ENCODE assay signal across 8 cellular contexts in genomic region chr2:108988796-108989713, GRCh38. TPM values are rescaled to one million over a fixed set of nuclear protein-coding genes. Genes with fewer than 3 reads are reported as not detected.
DNase-seq lines count a peak whose midpoint lies in the region; ATAC-seq and TF ChIP-seq lines count a peak whose summit lies in the region.

Gene EDAR (minus strand): TSS chr2:108989220. CDS start chr2:108931014, 58,206 bp downstream.

- no peaks in the 10 kb centered on the region for H3K36me3 Mint-ChIP-seq in activated naive CD4-positive, alpha-beta T cell treated with anti-CD3 and anti-CD28 coated beads for 36 hours (ENCODE audit: low read depth)

- TF ChIP-seq CTCF in OCI-LY1 (IDR thresholded peaks at IDR 0.05; ENCODE audit: low read length): peak; percentile 45
- peak; percentile 50 for TF ChIP-seq CTCF in cardiac muscle cell (IDR thresholded peaks at IDR 0.05; ENCODE audit: low read depth, low read length)

- no peak within 1 kb of the TSS for H3K9ac ChIP-seq in OCI-LY1 (ENCODE audit: low read length)

- no peaks in the 10 kb centered on the region for H3K9me3 ChIP-seq in OCI-LY1 (ENCODE audit: low read length)
- H3K9me3 ChIP-seq in cardiac muscle cell (ENCODE audit: low read depth): no peaks in the 10 kb centered on the region

- H3K27ac ChIP-seq in OCI-LY1 (ENCODE audit: low read depth, low read length, poor library complexity, severe bottlenecking): no peak within 1 kb of the TSS
- H3K27ac ChIP-seq in cardiac muscle cell: no peak within 1 kb of the TSS
- H3K27ac ChIP-seq in skin epidermis: peak within 1 kb of the TSS in 8 of 21 experiments; percentile 11 to 52 (median 34)

- H3K9me2 ChIP-seq in OCI-LY1 (ENCODE audit: low read depth, low read length): no peaks in the 10 kb centered on the region

- no peaks in the 10 kb centered on the region for H3K9me3 Mint-ChIP-seq in activated naive CD4-positive, alpha-beta T cell treated with anti-CD3 and anti-CD28 coated beads for 36 hours

- H3K4me2 ChIP-seq in OCI-LY1 (ENCODE audit: low read length): no peak within 1 kb of the TSS

- intact Hi-C loops in activated naive CD4-positive, alpha-beta T cell treated with anti-CD3 and anti-CD28 coated beads for 36 hours (cut with micrococcal nuclease): loop anchor here (1.0 to 10.0 kb wide), 6 partner anchors 137 to 523 kb away; partner anchors contain the start of genes LIMS1 and RANBP2

- H3K4me1 ChIP-seq in OCI-LY1 (ENCODE audit: insufficient read depth, low read length, severe bottlenecking): no peaks in the 10 kb centered on the region
- no peaks in the 10 kb centered on the region for H3K4me1 ChIP-seq in cardiac muscle cell (ENCODE audit: low read depth)

- H3K4me3 Mint-ChIP-seq in activated naive CD4-positive, alpha-beta T cell treated with anti-CD3 and anti-CD28 coated beads for 36 hours: peak within 1 kb of the TSS; percentile 78

- H3K79me2 ChIP-seq in OCI-LY1 (ENCODE audit: insufficient read depth, low read length): no peaks in the 10 kb centered on the region

- H4K20me1 ChIP-seq in OCI-LY1 (ENCODE audit: insufficient read depth, low read length): no peaks in the 10 kb centered on the region

- H2AFZ ChIP-seq in OCI-LY1 (ENCODE audit: low read length): no peak within 1 kb of the TSS

- H3K27me3 Mint-ChIP-seq in activated naive CD4-positive, alpha-beta T cell treated with anti-CD3 and anti-CD28 coated beads for 36 hours (ENCODE audit: low read depth): no peaks in the 10 kb centered on the region

- H3K36me3 ChIP-seq in OCI-LY1 (ENCODE audit: insufficient read depth, low read length): no peaks in the 10 kb centered on the region
- no peaks in the 10 kb centered on the region for H3K36me3 ChIP-seq in cardiac muscle cell

- CTCF ChIA-PET in activated naive CD4-positive, alpha-beta T cell treated with anti-CD3 and anti-CD28 coated beads for 36 hours (lab: Charles Lee): interaction anchor here (0.6 to 11.6 kb wide), 21 partner anchors 9 to 135 kb away, joined by 3 to 153 read pairs (median 4); no protein-coding TSS in a partner anchor

- H3K4me3 ChIP-seq in OCI-LY1 (ENCODE audit: low read depth, low read length, poor library complexity, severe bottlenecking): no peak within 1 kb of the TSS
- no peak within 1 kb of the TSS for H3K4me3 ChIP-seq in cardiac muscle cell
- H3K4me3 ChIP-seq in skin epidermis: peak within 1 kb of the TSS in 5 of 7 experiments; percentile 13 to 31 (median 22)

- DNase-seq in SIG-M5 treated with dmso at 0.1 percent for 504 hours (lab: John Stamatoyannopoulos, UW; ENCODE audit: unreplicated experiment) (peak; percentile 5), SIG-M5 (lab: John Stamatoyannopoulos, UW) (no peak), cardiac muscle cell (ENCODE audit: low read depth in 1 of 2, low spot score in 1 of 2) (peak; percentile 41 to 70), MV-4-11 (lab: John Stamatoyannopoulos, UW) (no peak)
- peak; percentile 81 for DNase-seq in activated naive CD4-positive, alpha-beta T cell treated with anti-CD3 and anti-CD28 coated beads for 36 hours

- H3F3A ChIP-seq in OCI-LY1 (ENCODE audit: insufficient read depth, low read length): no peaks in the 10 kb centered on the region

- peak within 1 kb of the TSS; percentile 47 for H3K27ac Mint-ChIP-seq in activated naive CD4-positive, alpha-beta T cell treated with anti-CD3 and anti-CD28 coated beads for 36 hours

- no peak for ATAC-seq in GM19395 (IDR thresholded peaks at IDR 0.05; ENCODE audit: unreplicated experiment)

- no peaks in the 10 kb centered on the region for H3K27me3 ChIP-seq in OCI-LY1 (ENCODE audit: insufficient read depth, low read length)
- H3K27me3 ChIP-seq in cardiac muscle cell: no peaks in the 10 kb centered on the region

- H3K4me1 Mint-ChIP-seq in activated naive CD4-positive, alpha-beta T cell treated with anti-CD3 and anti-CD28 coated beads for 36 hours (ENCODE audit: low read depth): peaks cover 56% of the 10 kb centered on the region

RNA-seq across cellular contexts. Expression of gene EDAR, which starts in this region (rescaled TPM):
- total RNA-seq in activated naive CD4-positive, alpha-beta T cell treated with anti-CD3 and anti-CD28 coated beads for 36 hours: 1 to 10 TPM; 1.1 to 1.3 TPM
- not detected in 2 replicates for total RNA-seq in cardiac muscle cell
- not detected in 2 replicates for polyA plus RNA-seq in cardiac muscle cell

Comparison
In these comparisons a context has a peak if more than half of its experiments do, and no peak if none do; other contexts are left out.
1. DNase-seq: peak in SIG-M5 treated with dmso at 0.1 percent for 504 hours (single experiment) and activated naive CD4-positive, alpha-beta T cell treated with anti-CD3 and anti-CD28 coated beads for 36 hours (single experiment); none in SIG-M5 (single experiment) and MV-4-11 (single experiment).
2. Peak in DNase-seq in cardiac muscle cell; RNA of the gene not detected or under 1 TPM.
3. H3K4me3 ChIP-seq: peak in skin epidermis (5 of 7); none in OCI-LY1 (single experiment) and cardiac muscle cell (single experiment).